In genomic region chr11:113587318-113587739, GRCh38 we compare ENCODE assay signal across 10 cellular contexts.
A peak's percentile ranks its signal among the peaks of the same experiment; 100 is the strongest.
DNase-seq lines count a peak whose midpoint lies in the region; ATAC-seq and TF ChIP-seq lines count a peak whose summit lies in the region.
"Had no signal": no experiment of that assay in that cellular context is flagged by ENCODE, and none has a peak within 500 bp of the region (broad histone marks: within the 10 kb centered on the region; RNA-seq: fewer than 3 reads in every experiment).

No MANE protein-coding gene starts in this region.

- no peak overlapping the region for H3K4me3 Mint-ChIP-seq in activated naive CD4-positive, alpha-beta T cell treated with anti-CD3 and anti-CD28 coated beads for 36 hours

- no peaks in the 10 kb centered on the region for H3K9me3 Mint-ChIP-seq in activated naive CD4-positive, alpha-beta T cell treated with anti-CD3 and anti-CD28 coated beads for 36 hours

- H3K36me3 Mint-ChIP-seq in activated naive CD4-positive, alpha-beta T cell treated with anti-CD3 and anti-CD28 coated beads for 36 hours (ENCODE audit: low read depth) = no peaks in the 10 kb centered on the region

- H3K27ac Mint-ChIP-seq in activated naive CD4-positive, alpha-beta T cell treated with anti-CD3 and anti-CD28 coated beads for 36 hours = no peak overlapping the region

- H3K27me3 Mint-ChIP-seq in activated naive CD4-positive, alpha-beta T cell treated with anti-CD3 and anti-CD28 coated beads for 36 hours (ENCODE audit: low read depth) = peaks cover 11% of the 10 kb centered on the region

- ATAC-seq in HG02840 (IDR thresholded peaks at IDR 0.05; ENCODE audit: low FRiP score, unreplicated experiment) (peak; percentile 68), SK-N-SH treated with all-trans-retinoic acid at 6 μM for 48 hours (no peak), GM18517 (IDR thresholded peaks at IDR 0.05; ENCODE audit: unreplicated experiment) (no peak)

- CTCF ChIA-PET in activated naive CD4-positive, alpha-beta T cell treated with anti-CD3 and anti-CD28 coated beads for 36 hours (lab: Charles Lee) = interaction anchor here (1.1 kb wide), 1 partner anchor 26 kb away, joined by 3 read pairs; no protein-coding TSS in a partner anchor

- intact Hi-C loops in activated naive CD4-positive, alpha-beta T cell treated with anti-CD3 and anti-CD28 coated beads for 36 hours (cut with micrococcal nuclease) = loop anchor here (1.0 to 5.0 kb wide), 3 partner anchors 150 to 273 kb away; partner anchors contain the start of genes TTC12 and ZW10

- peaks cover 4% of the 10 kb centered on the region for H3K4me1 Mint-ChIP-seq in activated naive CD4-positive, alpha-beta T cell treated with anti-CD3 and anti-CD28 coated beads for 36 hours (ENCODE audit: low read depth)

- peak; percentile 59 for DNase-seq in activated naive CD4-positive, alpha-beta T cell treated with anti-CD3 and anti-CD28 coated beads for 36 hours
- DNase-seq in activated naive CD4-positive, alpha-beta T cell (lab: John Stamatoyannopoulos, UW) = no peak
- peak; percentile 39 for DNase-seq in SW480 (ENCODE audit: low spot score)
- peak; percentile 60 for DNase-seq in stimulated activated CD8-positive, alpha-beta memory T cell treated with anti-CD3 and anti-CD28 coated beads, Interleukin-4, amount 100 ng/mL, for 48 hours
- DNase-seq in SIG-M5 (lab: John Stamatoyannopoulos, UW) = no peak
- DNase-seq: activated effector memory CD4-positive, alpha-beta T cell treated with anti-CD3 and anti-CD28 coated beads, Interleukin-2, amount 50 U/mL, for 16 hours; glutamatergic neuron had no signal

TF ChIP-seq in SK-N-SH treated with all-trans-retinoic acid at 6 μM for 48 hours, 23 proteins besides CTCF, POLR2A, EP300 and RAD21:
- TF ChIP-seq CREB5 (CRISPR knock-in tag; IDR thresholded peaks at IDR 0.05; ENCODE audit: low read depth) (no peak), CSDC2 (CRISPR knock-in tag; IDR thresholded peaks at IDR 0.05) (no peak), SNAI2 (CRISPR knock-in tag; IDR thresholded peaks at IDR 0.05) (no peak), POU6F1 (CRISPR knock-in tag; IDR thresholded peaks at IDR 0.05; ENCODE audit: borderline replicate concordance, low read depth) (no peak), ZNF565 (CRISPR knock-in tag; conservative IDR thresholded peaks at IDR 0.05; ENCODE audit: low read depth) (no peak)

Comparison
In these comparisons a context has a peak if more than half of its experiments do, and no peak if none do; other contexts are left out.
1. DNase-seq: peak in activated naive CD4-positive, alpha-beta T cell treated with anti-CD3 and anti-CD28 coated beads for 36 hours (single experiment), SW480 (single experiment) and stimulated activated CD8-positive, alpha-beta memory T cell treated with anti-CD3 and anti-CD28 coated beads, Interleukin-4, amount 100 ng/mL, for 48 hours (single experiment); none in activated naive CD4-positive, alpha-beta T cell (0 of 4) and SIG-M5 (single experiment).